In the genomic region with DNA sequence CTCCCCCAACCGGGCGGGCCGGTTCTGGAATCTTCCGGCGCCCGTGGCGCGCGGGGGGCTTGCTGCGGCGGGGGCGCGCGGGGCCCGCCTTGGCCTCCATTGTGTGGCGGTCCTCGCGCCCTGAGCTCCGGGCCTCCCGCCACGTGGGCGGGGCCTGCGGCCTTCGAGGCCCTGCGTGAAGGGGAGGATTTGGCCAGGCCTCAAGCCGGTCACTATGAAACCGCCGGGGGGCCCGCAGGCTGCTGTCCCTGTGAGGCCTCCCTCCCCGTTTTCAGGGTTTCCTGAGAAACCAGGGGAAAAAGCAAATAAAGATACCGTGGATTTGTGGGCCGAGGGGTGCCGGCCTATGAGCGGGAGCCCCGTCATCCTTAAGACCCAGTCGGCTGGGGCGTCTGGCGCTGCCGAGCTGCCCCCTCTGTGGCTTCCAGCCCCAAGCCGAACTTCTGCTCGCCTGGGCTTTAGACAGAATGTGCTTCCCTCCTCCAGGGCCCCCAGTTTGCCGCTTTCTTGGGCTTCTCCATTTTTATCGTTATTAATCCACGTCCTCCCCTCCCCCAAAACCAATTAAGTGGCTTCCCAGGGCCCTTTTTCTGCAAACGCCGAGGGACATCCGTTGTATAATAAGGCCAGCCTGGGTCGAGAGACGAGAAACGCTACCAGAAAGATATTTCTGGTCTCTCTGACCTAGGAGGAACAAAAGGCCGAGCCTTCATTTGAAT, we compare ENCODE assay signal across 2 cellular contexts.
TF ChIP-seq lines count a peak whose summit lies in the region.

No MANE protein-coding gene starts in this region.

TF ChIP-seq in GM23338, 12 proteins besides CTCF, POLR2A, EP300 and RAD21 (continues in another document):
- no peak for TF ChIP-seq ZNF462 (CRISPR knock-in tag; IDR thresholded peaks at IDR 0.05)
- no peak for TF ChIP-seq CREB1 (CRISPR knock-in tag; IDR thresholded peaks at IDR 0.05; ENCODE audit: low read depth)
- TF ChIP-seq, protein P1, sequence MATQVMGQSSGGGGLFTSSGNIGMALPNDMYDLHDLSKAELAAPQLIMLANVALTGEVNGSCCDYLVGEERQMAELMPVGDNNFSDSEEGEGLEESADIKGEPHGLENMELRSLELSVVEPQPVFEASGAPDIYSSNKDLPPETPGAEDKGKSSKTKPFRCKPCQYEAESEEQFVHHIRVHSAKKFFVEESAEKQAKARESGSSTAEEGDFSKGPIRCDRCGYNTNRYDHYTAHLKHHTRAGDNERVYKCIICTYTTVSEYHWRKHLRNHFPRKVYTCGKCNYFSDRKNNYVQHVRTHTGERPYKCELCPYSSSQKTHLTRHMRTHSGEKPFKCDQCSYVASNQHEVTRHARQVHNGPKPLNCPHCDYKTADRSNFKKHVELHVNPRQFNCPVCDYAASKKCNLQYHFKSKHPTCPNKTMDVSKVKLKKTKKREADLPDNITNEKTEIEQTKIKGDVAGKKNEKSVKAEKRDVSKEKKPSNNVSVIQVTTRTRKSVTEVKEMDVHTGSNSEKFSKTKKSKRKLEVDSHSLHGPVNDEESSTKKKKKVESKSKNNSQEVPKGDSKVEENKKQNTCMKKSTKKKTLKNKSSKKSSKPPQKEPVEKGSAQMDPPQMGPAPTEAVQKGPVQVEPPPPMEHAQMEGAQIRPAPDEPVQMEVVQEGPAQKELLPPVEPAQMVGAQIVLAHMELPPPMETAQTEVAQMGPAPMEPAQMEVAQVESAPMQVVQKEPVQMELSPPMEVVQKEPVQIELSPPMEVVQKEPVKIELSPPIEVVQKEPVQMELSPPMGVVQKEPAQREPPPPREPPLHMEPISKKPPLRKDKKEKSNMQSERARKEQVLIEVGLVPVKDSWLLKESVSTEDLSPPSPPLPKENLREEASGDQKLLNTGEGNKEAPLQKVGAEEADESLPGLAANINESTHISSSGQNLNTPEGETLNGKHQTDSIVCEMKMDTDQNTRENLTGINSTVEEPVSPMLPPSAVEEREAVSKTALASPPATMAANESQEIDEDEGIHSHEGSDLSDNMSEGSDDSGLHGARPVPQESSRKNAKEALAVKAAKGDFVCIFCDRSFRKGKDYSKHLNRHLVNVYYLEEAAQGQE (IDR thresholded peaks at IDR 0.05; ENCODE audit: unreplicated experiment) = no peak
- no peak for TF ChIP-seq EZH2phosphoT487 (IDR thresholded peaks at IDR 0.05; ENCODE audit: unreplicated experiment)
- TF ChIP-seq EZH2 (IDR thresholded peaks at IDR 0.05; ENCODE audit: low read depth, unreplicated experiment) = no peak
- no peak for TF ChIP-seq POLR2AphosphoS5 (IDR thresholded peaks at IDR 0.05; ENCODE audit: low read depth)
- no peak for TF ChIP-seq ZNF331 (CRISPR knock-in tag; IDR thresholded peaks at IDR 0.05; ENCODE audit: low read depth)
- no peak for TF ChIP-seq JUNB (IDR thresholded peaks at IDR 0.05; ENCODE audit: unreplicated experiment)

TF ChIP-seq in endothelial cell of umbilical vein, 7 proteins besides CTCF, POLR2A, EP300 and RAD21:
- no peak for TF ChIP-seq EZH2 (IDR thresholded peaks at IDR 0.05; ENCODE audit: borderline replicate concordance, low read depth, low read length, severe bottlenecking)
- no peak for TF ChIP-seq GATA2 (IDR thresholded peaks at IDR 0.05; ENCODE audit: insufficient read depth, insufficient read length, low read depth, low read length)
- TF ChIP-seq FOS (IDR thresholded peaks at IDR 0.05; ENCODE audit: borderline replicate concordance, insufficient read depth, low read length) = no peak
- TF ChIP-seq JUN (IDR thresholded peaks at IDR 0.05; ENCODE audit: borderline replicate concordance, insufficient read depth, insufficient read length, low read depth) = no peak
- TF ChIP-seq, protein P2, sequence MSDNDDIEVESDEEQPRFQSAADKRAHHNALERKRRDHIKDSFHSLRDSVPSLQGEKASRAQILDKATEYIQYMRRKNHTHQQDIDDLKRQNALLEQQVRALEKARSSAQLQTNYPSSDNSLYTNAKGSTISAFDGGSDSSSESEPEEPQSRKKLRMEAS (IDR thresholded peaks at IDR 0.05; ENCODE audit: insufficient read depth, insufficient read length) = peak; percentile 35
- TF ChIP-seq POLR2AphosphoS5 (IDR thresholded peaks at IDR 0.05; ENCODE audit: insufficient read depth, low read depth, low read length) = no peak
